ENCODE assay signal across 9 cellular contexts in the genomic region with DNA sequence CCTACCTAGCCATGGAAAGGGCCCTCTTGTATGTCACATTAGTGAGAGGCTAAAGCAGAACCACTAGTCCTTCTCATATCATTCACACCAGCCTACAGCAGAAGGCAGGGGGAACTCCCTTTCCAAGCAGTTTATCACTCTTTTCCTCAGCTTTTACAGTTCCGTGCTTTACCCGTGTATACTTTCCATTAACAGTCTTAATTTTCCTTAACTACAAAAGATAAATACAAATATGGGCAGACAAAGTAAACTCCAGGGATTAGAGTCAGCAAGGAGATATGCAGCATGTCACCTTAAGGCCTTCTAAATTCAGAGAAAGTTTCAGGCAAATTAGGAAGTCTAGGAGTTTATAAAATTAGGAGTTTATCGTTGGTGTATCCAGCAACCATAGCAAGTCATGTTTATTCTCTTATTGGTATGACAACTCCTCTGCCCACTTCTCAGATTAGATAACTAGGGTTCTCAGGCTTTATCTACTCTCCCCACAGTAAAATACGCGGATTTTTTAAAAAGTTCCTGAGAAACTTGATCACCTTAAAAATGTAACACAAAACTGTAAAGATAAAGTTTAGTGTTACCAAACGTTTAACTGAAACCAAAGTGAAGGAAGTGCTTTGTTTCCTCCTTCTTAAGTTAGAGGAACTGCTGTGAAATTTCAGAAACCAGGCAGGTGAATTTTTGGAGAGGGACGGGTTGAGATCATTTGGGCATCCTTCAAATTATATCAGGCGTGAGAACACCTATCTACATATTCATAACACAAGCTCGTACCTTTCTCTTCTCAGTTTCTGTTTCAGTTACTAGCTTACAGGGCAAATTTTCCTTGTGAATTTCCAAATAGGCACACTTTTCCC. TPM values are rescaled to one million over a fixed set of nuclear protein-coding genes. Genes with fewer than 3 reads are reported as not detected.
DNase-seq lines count a peak whose midpoint lies in the region; ATAC-seq and TF ChIP-seq lines count a peak whose summit lies in the region.
"Had no signal": no experiment of that assay in that cellular context is flagged by ENCODE, and none has a peak within 500 bp of the region (broad histone marks: within the 10 kb centered on the region; RNA-seq: fewer than 3 reads in every experiment).

No MANE protein-coding gene starts in this region.

- no peak overlapping the region for H3K9ac ChIP-seq in Karpas-422 (ENCODE audit: low read length)

- no peaks in the 10 kb centered on the region for H3K9me2 ChIP-seq in Karpas-422 (replicated peaks; ENCODE audit: insufficient read depth, low read length)

- no peak overlapping the region for H3K4me3 ChIP-seq in neutrophil (ENCODE audit: low read depth in 1 of 2, low read length in 1 of 2)
- H3K4me3 ChIP-seq in Karpas-422 (ENCODE audit: low read length) = no peak overlapping the region

- peak overlapping the region; percentile 31 for H3K4me3 Mint-ChIP-seq in activated T-helper 2 cell treated with anti-CD3 and anti-CD28 coated beads, Interferon-gamma antibody, Interleukin-2, Interleukin-4, amounts not matched to agents 10 μg/mL and 5 μg/mL and 100 μg/mL, durations not matched to agents 14 hours and 24 hours and 36 hours (ENCODE audit: low read depth)
- no peak overlapping the region for H3K4me3 Mint-ChIP-seq in HFFc6

- H3K4me2 ChIP-seq in Karpas-422 (ENCODE audit: low read depth, low read length, poor library complexity, severe bottlenecking) = no peak overlapping the region

- no peaks in the 10 kb centered on the region for H3K27me3 Mint-ChIP-seq in activated T-helper 2 cell treated with anti-CD3 and anti-CD28 coated beads, Interferon-gamma antibody, Interleukin-2, Interleukin-4, amounts not matched to agents 10 μg/mL and 5 μg/mL and 100 μg/mL, durations not matched to agents 14 hours and 24 hours and 36 hours (ENCODE audit: low read depth)
- peaks cover 1% of the 10 kb centered on the region for H3K27me3 Mint-ChIP-seq in HFFc6 (ENCODE audit: insufficient read depth)

- H3K27ac ChIP-seq in neutrophil = peak overlapping the region; percentile 64
- H3K27ac ChIP-seq in Karpas-422 (ENCODE audit: low read length) = no peak overlapping the region

- DNase-seq in activated T-helper 2 cell treated with anti-CD3 and anti-CD28 coated beads, Interferon-gamma antibody, Interleukin-2, Interleukin-4, amounts not matched to agents 10 μg/mL and 5 μg/mL and 100 μg/mL, durations not matched to agents 14 hours and 24 hours and 36 hours (ENCODE audit: low spot score) = no peak
- no peak for DNase-seq in Karpas-422
- DNase-seq in HFFc6 = no peak
- DNase-seq: activated CD4-positive, alpha-beta T cell treated with anti-CD3 and anti-CD28 coated beads for 4 hours had no signal

- H2AFZ ChIP-seq in Karpas-422 (ENCODE audit: low read length) = no peak overlapping the region

- H4K20me1 ChIP-seq in Karpas-422 (ENCODE audit: insufficient read depth, low read depth, low read length) = no peaks in the 10 kb centered on the region

- H3K9me3 ChIP-seq in neutrophil = no peaks in the 10 kb centered on the region
- no peaks in the 10 kb centered on the region for H3K9me3 ChIP-seq in Karpas-422 (ENCODE audit: low read length)

- peaks cover 17% of the 10 kb centered on the region for H3K4me1 Mint-ChIP-seq in activated T-helper 2 cell treated with anti-CD3 and anti-CD28 coated beads, Interferon-gamma antibody, Interleukin-2, Interleukin-4, amounts not matched to agents 10 μg/mL and 5 μg/mL and 100 μg/mL, durations not matched to agents 14 hours and 24 hours and 36 hours (ENCODE audit: low read depth)
- H3K4me1 Mint-ChIP-seq in HFFc6 (ENCODE audit: low read depth) = no peaks in the 10 kb centered on the region

- TF ChIP-seq CTCF in neutrophil (IDR thresholded peaks at IDR 0.05) = no peak
- TF ChIP-seq CTCF in HFFc6 (IDR thresholded peaks at IDR 0.05) = no peak

- no peak overlapping the region for H3K27ac Mint-ChIP-seq in activated T-helper 2 cell treated with anti-CD3 and anti-CD28 coated beads, Interferon-gamma antibody, Interleukin-2, Interleukin-4, amounts not matched to agents 10 μg/mL and 5 μg/mL and 100 μg/mL, durations not matched to agents 14 hours and 24 hours and 36 hours
- H3K27ac Mint-ChIP-seq in HFFc6 = no peak overlapping the region

- no peaks in the 10 kb centered on the region for H3K9me3 Mint-ChIP-seq in activated T-helper 2 cell treated with anti-CD3 and anti-CD28 coated beads, Interferon-gamma antibody, Interleukin-2, Interleukin-4, amounts not matched to agents 10 μg/mL and 5 μg/mL and 100 μg/mL, durations not matched to agents 14 hours and 24 hours and 36 hours
- H3K9me3 Mint-ChIP-seq in HFFc6 = no peaks in the 10 kb centered on the region

- H3K36me3 Mint-ChIP-seq in activated T-helper 2 cell treated with anti-CD3 and anti-CD28 coated beads, Interferon-gamma antibody, Interleukin-2, Interleukin-4, amounts not matched to agents 10 μg/mL and 5 μg/mL and 100 μg/mL, durations not matched to agents 14 hours and 24 hours and 36 hours (ENCODE audit: low read depth) = peaks cover 85% of the 10 kb centered on the region
- no peaks in the 10 kb centered on the region for H3K36me3 Mint-ChIP-seq in HFFc6 (ENCODE audit: low read depth)

- ATAC-seq in GM18867 (IDR thresholded peaks at IDR 0.05; ENCODE audit: unreplicated experiment) (peak; percentile 49), HG02981 (IDR thresholded peaks at IDR 0.05; ENCODE audit: unreplicated experiment) (peak; percentile 53), HG03571 (IDR thresholded peaks at IDR 0.05; ENCODE audit: unreplicated experiment) (no peak), GM18517 (IDR thresholded peaks at IDR 0.05; ENCODE audit: unreplicated experiment) (no peak)

- H3K36me3 ChIP-seq in neutrophil = peaks cover 81% of the 10 kb centered on the region
- H3K36me3 ChIP-seq in Karpas-422 (ENCODE audit: insufficient read depth, low read length) = no peaks in the 10 kb centered on the region

- no peaks in the 10 kb centered on the region for H3K27me3 ChIP-seq in neutrophil
- H3K27me3 ChIP-seq in Karpas-422 (ENCODE audit: low read length) = no peaks in the 10 kb centered on the region

- no peaks in the 10 kb centered on the region for H3K79me2 ChIP-seq in Karpas-422 (ENCODE audit: low read length)

- intact Hi-C loops in activated T-helper 2 cell treated with anti-CD3 and anti-CD28 coated beads, Interferon-gamma antibody, Interleukin-2, Interleukin-4, amounts not matched to agents 10 μg/mL and 5 μg/mL and 100 μg/mL, durations not matched to agents 14 hours and 24 hours and 36 hours (cut with micrococcal nuclease) = no loop called here

- peaks cover 20 to 22% of the 10 kb centered on the region in 2 experiments for H3K4me1 ChIP-seq in neutrophil (ENCODE audit: control insufficient read depth in 1 of 2, insufficient read depth in 1 of 2, low read depth in 1 of 2, low read length in 1 of 2)
- H3K4me1 ChIP-seq in Karpas-422 (ENCODE audit: low read length) = no peaks in the 10 kb centered on the region

RNA-seq across cellular contexts. Expression of a gene that starts 42.7 kb away (rescaled TPM):
- total RNA-seq in activated T-helper 2 cell treated with anti-CD3 and anti-CD28 coated beads, Interferon-gamma antibody, Interleukin-2, Interleukin-4, amounts not matched to agents 10 μg/mL and 5 μg/mL and 100 μg/mL, durations not matched to agents 14 hours and 24 hours and 36 hours = 11.2 and 11.9 TPM in 2 replicates
- 0.32 and 2.3 TPM in 2 replicates for total RNA-seq in Karpas-422 (2014; rRNA removed; shearing (Covaris generic); ENCODE audit: low replicate concordance)
- 1 to 10 TPM; 2.3 to 3.2 (median 2.8) TPM for total RNA-seq in HFFc6 (2021; fragmentation: NEBNext Ultra II Directional; extraction: Animal tissue kit (Norgen Biotek cat#: 25700))

RNA-seq across cellular contexts. Expression of a gene that starts 57.8 kb away (rescaled TPM):
- total RNA-seq in activated T-helper 2 cell treated with anti-CD3 and anti-CD28 coated beads, Interferon-gamma antibody, Interleukin-2, Interleukin-4, amounts not matched to agents 10 μg/mL and 5 μg/mL and 100 μg/mL, durations not matched to agents 14 hours and 24 hours and 36 hours = 25.0 and 26.0 TPM in 2 replicates
- not detected in 2 replicates for total RNA-seq in Karpas-422 (2014; rRNA removed; shearing (Covaris generic); ENCODE audit: low replicate concordance)
- total RNA-seq in HFFc6 (2021; fragmentation: NEBNext Ultra II Directional; extraction: Animal tissue kit (Norgen Biotek cat#: 25700)) = not detected

Comparison
In these comparisons a context has a peak if more than half of its experiments do, and no peak if none do; other contexts are left out.
1. ATAC-seq: peak in GM18867 (single experiment) and HG02981 (single experiment); none in HG03571 (single experiment) and GM18517 (single experiment).
2. RNA of a gene that starts 57.8 kb away (total RNA-seq): 25.0 to 26.0 TPM in activated T-helper 2 cell treated with anti-CD3 and anti-CD28 coated beads, Interferon-gamma antibody, Interleukin-2, Interleukin-4, amounts not matched to agents 10 μg/mL and 5 μg/mL and 100 μg/mL, durations not matched to agents 14 hours and 24 hours and 36 hours; not detected in Karpas-422 and not detected in HFFc6; every median in the first group is over 10 times any median in the second.